8 cellular contexts compared by ENCODE assay signal in the genomic region with DNA sequence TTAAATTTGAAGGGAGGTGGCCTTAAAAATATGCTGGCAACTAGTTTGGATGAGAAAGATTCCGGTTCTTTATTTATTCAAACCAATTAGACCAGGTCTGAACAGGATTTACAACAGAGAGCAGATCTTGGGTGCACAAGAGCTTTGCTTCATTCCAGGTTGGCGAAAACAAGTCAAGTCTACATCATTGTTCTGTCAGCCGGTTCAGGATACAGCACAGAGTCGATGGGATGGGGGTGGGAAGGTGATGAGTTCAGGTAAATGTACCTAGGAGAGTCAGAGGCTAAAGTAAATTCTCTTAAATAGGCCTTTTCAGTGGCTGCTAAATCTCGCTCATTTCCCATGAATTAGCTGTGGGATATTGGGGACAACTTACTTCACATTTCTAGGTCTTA. TPM values are rescaled to one million over a fixed set of nuclear protein-coding genes. Genes with fewer than 3 reads are reported as not detected.
A peak's percentile ranks its signal among the peaks of the same experiment; 100 is the strongest.
DNase-seq lines count a peak whose midpoint lies in the region; ATAC-seq, FAIRE-seq and TF ChIP-seq lines count a peak whose summit lies in the region.

No MANE protein-coding gene starts in this region.

- peak overlapping the region; percentile 90 for H3K4me3 Mint-ChIP-seq in natural killer cell treated with Interleukin-12 subunit alpha and Interleukin-12 subunit beta and Interleukin-15 and Interleukin-18, amount 100 ng/mL, for 72 hours

- peak overlapping the region; percentile 72 for H3K27ac ChIP-seq in C4-2B

- H3K4me3 ChIP-seq in choroid plexus epithelial cell (ENCODE audit: low read depth, low read length) = peak overlapping the region; percentile 77

- H3K9me3 Mint-ChIP-seq in natural killer cell treated with Interleukin-12 subunit alpha and Interleukin-12 subunit beta and Interleukin-15 and Interleukin-18, amount 100 ng/mL, for 72 hours = no peaks in the 10 kb centered on the region

- no peak for FAIRE-seq in HTR-8/SVneo (lab: Jason Lieb, UNC)

- TF ChIP-seq CTCF in C4-2B (conservative IDR thresholded peaks at IDR 0.05) (no peak), choroid plexus epithelial cell (conservative IDR thresholded peaks at IDR 0.05; ENCODE audit: low read depth, low read length) (no peak)

- H3K4me1 Mint-ChIP-seq in natural killer cell treated with Interleukin-12 subunit alpha and Interleukin-12 subunit beta and Interleukin-15 and Interleukin-18, amount 100 ng/mL, for 72 hours (ENCODE audit: low read depth in 2 of 2) = peaks cover 58 to 62% of the 10 kb centered on the region in 2 donors

- peaks cover 4% of the 10 kb centered on the region for H3K36me3 Mint-ChIP-seq in natural killer cell treated with Interleukin-12 subunit alpha and Interleukin-12 subunit beta and Interleukin-15 and Interleukin-18, amount 100 ng/mL, for 72 hours

- no peaks in the 10 kb centered on the region for H3K27me3 Mint-ChIP-seq in natural killer cell treated with Interleukin-12 subunit alpha and Interleukin-12 subunit beta and Interleukin-15 and Interleukin-18, amount 100 ng/mL, for 72 hours

- ATAC-seq in natural killer cell treated with Interleukin-12 subunit alpha and Interleukin-12 subunit beta and Interleukin-15 and Interleukin-18, amount 100 ng/mL, for 72 hours = no peak

- peak overlapping the region; percentile 63 to 97 for H3K27ac Mint-ChIP-seq in natural killer cell treated with Interleukin-12 subunit alpha and Interleukin-12 subunit beta and Interleukin-15 and Interleukin-18, amount 100 ng/mL, for 72 hours

- DNase-seq in M059J (ENCODE audit: low read depth) (peak; percentile 21), choroid plexus epithelial cell (ENCODE audit: low read depth) (no peak), AG20443 (ENCODE audit: low spot score) (no peak), NCI-H187 (lab: John Stamatoyannopoulos, UW) (no peak), HTR-8/SVneo (ENCODE audit: insufficient read length, low spot score) (no peak), superior temporal gyrus (ENCODE audit: extremely low spot score) (no peak)
- no peak for DNase-seq in natural killer cell treated with Interleukin-12 subunit alpha and Interleukin-12 subunit beta and Interleukin-15 and Interleukin-18, amount 100 ng/mL, for 72 hours (ENCODE audit: low spot score)

RNA-seq across cellular contexts. Expression of a gene that starts 0.9 kb away (rescaled TPM):
- total RNA-seq in M059J (2014; rRNA removed; shearing (Covaris generic)) = 21.2 and 29.3 TPM in 2 replicates
- total RNA-seq in natural killer cell treated with Interleukin-12 subunit alpha and Interleukin-12 subunit beta and Interleukin-15 and Interleukin-18, amount 100 ng/mL, for 72 hours = 10 to 100 TPM; 55.5 to 57.9 TPM
